Comparison of ENCODE assay signal across 9 cellular contexts in genomic region chr2:144454466-144455287, GRCh38.
A peak's percentile ranks its signal among the peaks of the same experiment; 100 is the strongest.
DNase-seq lines count a peak whose midpoint lies in the region; ATAC-seq and TF ChIP-seq lines count a peak whose summit lies in the region.
"Had no signal": no experiment of that assay in that cellular context is flagged by ENCODE, and none has a peak within 500 bp of the region (broad histone marks: within the 10 kb centered on the region; RNA-seq: fewer than 3 reads in every experiment).

No MANE protein-coding gene starts in this region.

- TF ChIP-seq CTCF in choroid plexus epithelial cell (conservative IDR thresholded peaks at IDR 0.05; ENCODE audit: low read depth, low read length) (no peak), GM10266 (IDR thresholded peaks at IDR 0.05; ENCODE audit: control insufficient read depth, insufficient read depth, low read depth, missing control alignments) (no peak)

- ATAC-seq in GM18867 (IDR thresholded peaks at IDR 0.05; ENCODE audit: unreplicated experiment) (peak; percentile 58), HG02870 (IDR thresholded peaks at IDR 0.05; ENCODE audit: unreplicated experiment) (peak; percentile 74)

- H3K4me3 ChIP-seq in choroid plexus epithelial cell (ENCODE audit: low read depth, low read length): no peak overlapping the region

- DNase-seq in choroid plexus epithelial cell (ENCODE audit: low read depth) (peak; percentile 34), pons (ENCODE audit: low spot score) (peak; percentile 65), NCI-H1048 (lab: John Stamatoyannopoulos, UW) (no peak), NCI-H345 treated with DMSO at 0.1 percent for 48 hours (lab: John Stamatoyannopoulos, UW; ENCODE audit: unreplicated experiment) (no peak), GM10266 (ENCODE audit: extremely low spot score) (no peak)
- DNase-seq: cortex of kidney, T-cell had no signal

Comparison
In these comparisons a context has a peak if more than half of its experiments do, and no peak if none do; other contexts are left out.
1. DNase-seq: peak in choroid plexus epithelial cell (single experiment) and pons (single experiment); none in NCI-H1048 (single experiment), NCI-H345 treated with DMSO at 0.1 percent for 48 hours (single experiment) and GM10266 (single experiment).